In genomic region chr4:1859389-1859753, GRCh38 we compare ENCODE assay signal across 24 cellular contexts.
"Had no signal": no experiment of that assay in that cellular context is flagged by ENCODE, and none has a peak within 500 bp of the region (broad histone marks: within the 10 kb centered on the region; RNA-seq: fewer than 3 reads in every experiment).

No MANE protein-coding gene starts in this region.

- H3K4me3 Mint-ChIP-seq: activated CD4-positive, alpha-beta T cell treated with anti-CD3 and anti-CD28 coated beads, Interleukin-2, amount 10 ng/mL, durations not matched to agents 24 days and 14 days; activated CD8-positive, alpha-beta T cell treated with anti-CD3 and anti-CD28 coated beads for 36 hours; activated naive CD8-positive, alpha-beta T cell treated with anti-CD3 and anti-CD28 coated beads, Interleukin-2, amount 50 U/mL, for 24 hours; stimulated activated effector memory CD8-positive, alpha-beta T cell treated with anti-CD3 and anti-CD28 coated beads, Interleukin-12 subunit alpha, Interleukin-12 subunit beta, amount 100 ng/mL, for 72 hours had no signal

- H3K27ac Mint-ChIP-seq: activated CD4-positive, alpha-beta T cell treated with anti-CD3 and anti-CD28 coated beads, Interleukin-2, amount 10 ng/mL, durations not matched to agents 24 days and 14 days; activated CD8-positive, alpha-beta T cell treated with anti-CD3 and anti-CD28 coated beads for 36 hours; activated naive CD8-positive, alpha-beta T cell treated with anti-CD3 and anti-CD28 coated beads, Interleukin-2, amount 50 U/mL, for 24 hours; activated T-helper 2 cell treated with anti-CD3 and anti-CD28 coated beads, Interferon-gamma antibody, Interleukin-2, Interleukin-4, amounts not matched to agents 10 μg/mL and 5 μg/mL and 100 μg/mL, durations not matched to agents 14 hours and 24 hours and 36 hours; stimulated activated effector memory CD8-positive, alpha-beta T cell treated with anti-CD3 and anti-CD28 coated beads, Interleukin-12 subunit alpha, Interleukin-12 subunit beta, amount 100 ng/mL, for 72 hours had no signal

- DNase-seq: activated CD4-positive, alpha-beta T cell treated with anti-CD3 and anti-CD28 coated beads, Interleukin-2, amount 10 ng/mL, durations not matched to agents 24 days and 14 days; activated CD8-positive, alpha-beta T cell treated with anti-CD3 and anti-CD28 coated beads for 36 hours; activated naive CD4-positive, alpha-beta T cell treated with Interleukin-2 at 50 U/mL for 16 hours; activated naive CD8-positive, alpha-beta T cell treated with anti-CD3 and anti-CD28 coated beads, Interleukin-2, amount 50 U/mL, for 24 hours; activated T-cell treated with anti-CD3 and anti-CD28 coated beads, Interleukin-2, amount 50 U/mL, for 1 hour; cortex of kidney; gastrocnemius medialis; heart left ventricle; kidney glomerular epithelial cell; left ventricle myocardium inferior; stimulated activated CD4-positive, alpha-beta T cell treated with anti-CD3 and anti-CD28 coated beads, Interleukin-4, amount 100 ng/mL, for 24 hours; stomach; T-helper 1 cell; T1000; testis; upper lobe of right lung had no signal

- H2AFZ ChIP-seq: parathyroid adenoma had no signal

- H3K27me3 ChIP-seq: ascending aorta, breast epithelium, testis had no signal

- H3K9me3 Mint-ChIP-seq: activated CD4-positive, alpha-beta T cell treated with anti-CD3 and anti-CD28 coated beads, Interleukin-2, amount 10 ng/mL, durations not matched to agents 24 days and 14 days; activated CD8-positive, alpha-beta T cell treated with anti-CD3 and anti-CD28 coated beads for 36 hours; activated naive CD8-positive, alpha-beta T cell treated with anti-CD3 and anti-CD28 coated beads, Interleukin-2, amount 50 U/mL, for 24 hours; activated T-helper 2 cell treated with anti-CD3 and anti-CD28 coated beads, Interferon-gamma antibody, Interleukin-2, Interleukin-4, amounts not matched to agents 10 μg/mL and 5 μg/mL and 100 μg/mL, durations not matched to agents 14 hours and 24 hours and 36 hours; stimulated activated effector memory CD8-positive, alpha-beta T cell treated with anti-CD3 and anti-CD28 coated beads, Interleukin-12 subunit alpha, Interleukin-12 subunit beta, amount 100 ng/mL, for 72 hours had no signal

- ATAC-seq: activated CD8-positive, alpha-beta T cell treated with anti-CD3 and anti-CD28 coated beads for 36 hours; activated naive CD8-positive, alpha-beta T cell treated with anti-CD3 and anti-CD28 coated beads, Interleukin-2, amount 50 U/mL, for 24 hours; gastrocnemius medialis; heart left ventricle; sciatic nerve; stimulated activated effector memory CD8-positive, alpha-beta T cell treated with anti-CD3 and anti-CD28 coated beads, Interleukin-12 subunit alpha, Interleukin-12 subunit beta, amount 100 ng/mL, for 72 hours; upper lobe of right lung had no signal

- H3K9ac ChIP-seq: parathyroid adenoma had no signal

- H3K9me3 ChIP-seq: ascending aorta, breast epithelium, gastrocnemius medialis, heart left ventricle, left ventricle myocardium inferior, neutrophil, stomach, testis, upper lobe of right lung had no signal

- H3K4me2 ChIP-seq: smooth muscle cell had no signal

- H3K4me3 ChIP-seq: ascending aorta, breast epithelium, gastrocnemius medialis, heart left ventricle, left ventricle myocardium inferior, smooth muscle cell, stomach, testis, upper lobe of right lung had no signal

- H3K36me3 ChIP-seq: ascending aorta, breast epithelium, gastrocnemius medialis, heart left ventricle, left ventricle myocardium inferior, neutrophil, stomach, upper lobe of right lung had no signal

- H3K36me3 Mint-ChIP-seq: stimulated activated effector memory CD8-positive, alpha-beta T cell treated with anti-CD3 and anti-CD28 coated beads, Interleukin-12 subunit alpha, Interleukin-12 subunit beta, amount 100 ng/mL, for 72 hours had no signal

- H3K4me1 ChIP-seq: parathyroid adenoma had no signal

- H3K27me3 Mint-ChIP-seq: activated CD4-positive, alpha-beta T cell treated with anti-CD3 and anti-CD28 coated beads, Interleukin-2, amount 10 ng/mL, durations not matched to agents 24 days and 14 days; activated CD8-positive, alpha-beta T cell treated with anti-CD3 and anti-CD28 coated beads for 36 hours; activated naive CD8-positive, alpha-beta T cell treated with anti-CD3 and anti-CD28 coated beads, Interleukin-2, amount 50 U/mL, for 24 hours had no signal

- H3K27ac ChIP-seq: ascending aorta, breast epithelium, gastrocnemius medialis, heart left ventricle, left ventricle myocardium inferior, neutrophil, parathyroid adenoma, stomach, testis, upper lobe of right lung had no signal
